16 cellular contexts compared by ENCODE assay signal in the genomic region with DNA sequence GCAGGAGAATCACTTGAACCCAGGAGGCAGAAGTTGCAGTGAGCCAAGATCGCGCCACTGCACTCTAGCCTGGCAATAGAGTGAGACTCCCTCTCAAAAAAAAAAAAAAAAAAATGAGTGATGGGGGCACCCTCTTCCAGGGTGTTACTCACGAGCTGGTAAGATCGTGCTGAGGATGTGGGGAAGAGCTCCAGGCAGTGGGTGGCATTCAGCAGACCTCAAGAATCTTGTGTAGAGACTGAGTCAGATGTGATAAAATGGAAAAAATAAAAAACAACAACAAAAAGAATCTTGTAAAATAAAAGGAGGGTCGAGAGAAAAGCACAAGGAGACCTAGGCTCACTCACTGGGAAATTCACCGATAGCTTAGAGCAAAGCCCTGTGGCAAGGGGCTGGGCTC. TPM values are rescaled to one million over a fixed set of nuclear protein-coding genes. Genes with fewer than 3 reads are reported as not detected.
DNase-seq lines count a peak whose midpoint lies in the region; ATAC-seq, FAIRE-seq and TF ChIP-seq lines count a peak whose summit lies in the region.
"Had no signal": no experiment of that assay in that cellular context is flagged by ENCODE, and none has a peak within 500 bp of the region (broad histone marks: within the 10 kb centered on the region; RNA-seq: fewer than 3 reads in every experiment).

No MANE protein-coding gene starts in this region.

- peaks cover 3% of the 10 kb centered on the region; the same call in 1 of the 2 replicates for H4K20me1 ChIP-seq in HepG2 (ENCODE audit: insufficient read depth, low read length)

- WGBS in HepG2 (ENCODE audit: low lambda C conversion rate): 76% methylated on average over 6 of the region's 6 CpGs

- TF ChIP-seq EP300 in HepG2 (IDR thresholded peaks at IDR 0.05; ENCODE audit: low read depth in 2 of 2, low read length in 2 of 2): no peak
- no peak for TF ChIP-seq EP300 in HepG2 (CRISPR knock-in tag; IDR thresholded peaks at IDR 0.05; ENCODE audit: borderline replicate concordance)

- H3K9me3 Mint-ChIP-seq in osteocyte (ENCODE audit: unreplicated experiment): no peaks in the 10 kb centered on the region
- H3K9me3 Mint-ChIP-seq in activated CD8-positive, alpha-beta memory T cell treated with anti-CD3 and anti-CD28 coated beads, Interleukin-2, amount 10 ng/mL, durations not matched to agents 7 days and 5 days (ENCODE audit: low read depth): no peaks in the 10 kb centered on the region
- H3K9me3 Mint-ChIP-seq: stimulated activated naive CD8-positive, alpha-beta T cell treated with anti-CD3 and anti-CD28 coated beads, Interleukin-15, amount 100 ng/mL, for 72 hours had no signal

- no peak for ATAC-seq in activated CD8-positive, alpha-beta memory T cell treated with anti-CD3 and anti-CD28 coated beads, Interleukin-2, amount 10 ng/mL, durations not matched to agents 7 days and 5 days
- ATAC-seq in upper lobe of right lung (no peak), HepG2 (no peak), GM18511 (IDR thresholded peaks at IDR 0.05; ENCODE audit: unreplicated experiment) (no peak)
- ATAC-seq: activated CD4-positive, alpha-beta T cell treated with anti-CD3 and anti-CD28 coated beads for 36 hours; Panc1; right cardiac atrium; stimulated activated naive CD8-positive, alpha-beta T cell treated with anti-CD3 and anti-CD28 coated beads, Interleukin-15, amount 100 ng/mL, for 72 hours had no signal

- no peaks in the 10 kb centered on the region for H3K36me3 ChIP-seq in upper lobe of right lung
- no peaks in the 10 kb centered on the region for H3K36me3 ChIP-seq in HepG2 (replicated peaks in 1 of 2; ENCODE audit: control insufficient read depth in 1 of 2, insufficient read depth in 2 of 2, low read length in 2 of 2)

- no peak overlapping the region for H3K9ac ChIP-seq in HepG2 (ENCODE audit: insufficient read depth, low read depth, low read length)

- no peak overlapping the region for H3K4me2 ChIP-seq in HepG2 (ENCODE audit: low read depth, low read length)

- CTCF ChIA-PET in activated CD8-positive, alpha-beta memory T cell treated with anti-CD3 and anti-CD28 coated beads, Interleukin-2, amount 10 ng/mL, durations not matched to agents 7 days and 5 days (lab: Charles Lee): interaction anchor here (1.6 kb wide), 1 partner anchor 35 kb away, joined by 6 read pairs; no protein-coding TSS in a partner anchor
- CTCF ChIA-PET in HepG2 (lab: Yijun Ruan, JAX; ENCODE audit: low intra/inter-chr PET ratio, low total read pairs): no interaction called here

- no peaks in the 10 kb centered on the region for H3K36me3 Mint-ChIP-seq in osteocyte (ENCODE audit: unreplicated experiment)
- H3K36me3 Mint-ChIP-seq in activated CD8-positive, alpha-beta memory T cell treated with anti-CD3 and anti-CD28 coated beads, Interleukin-2, amount 10 ng/mL, durations not matched to agents 7 days and 5 days: no peaks in the 10 kb centered on the region

- H3K27me3 ChIP-seq in upper lobe of right lung (no peaks in the 10 kb centered on the region), HepG2 (ENCODE audit: control insufficient read depth in 1 of 2, insufficient read depth in 2 of 2, low read length in 2 of 2) (peaks cover 0 to 3% of the 10 kb centered on the region in 2 experiments; a peak in 1 of 5 replicates)

- no peak overlapping the region for H3K4me3 Mint-ChIP-seq in osteocyte (ENCODE audit: unreplicated experiment)
- no peak overlapping the region for H3K4me3 Mint-ChIP-seq in activated CD8-positive, alpha-beta memory T cell treated with anti-CD3 and anti-CD28 coated beads, Interleukin-2, amount 10 ng/mL, durations not matched to agents 7 days and 5 days
- H3K4me3 Mint-ChIP-seq: activated CD4-positive, alpha-beta T cell treated with anti-CD3 and anti-CD28 coated beads for 36 hours; stimulated activated naive CD8-positive, alpha-beta T cell treated with anti-CD3 and anti-CD28 coated beads, Interleukin-15, amount 100 ng/mL, for 72 hours had no signal

- in situ Hi-C loops in HepG2 (cut with HindIII; ENCODE audit: extremely low pct_ligation_motif_present, low pct_unique_long_range_greater_than_20kb): loop anchor here (5.0 kb wide), 1 partner anchor 35 kb away; no protein-coding TSS in a partner anchor

- H3K79me2 ChIP-seq in HepG2 (ENCODE audit: insufficient read depth, low read length): no peaks in the 10 kb centered on the region

- intact Hi-C loops in upper lobe of right lung (cut with DNase I) (no loop called here), HepG2 (cut with micrococcal nuclease; ENCODE audit: unreplicated experiment) (no loop called here)

- no peak overlapping the region for H2AFZ ChIP-seq in HepG2 (ENCODE audit: low read length)

- DNase-seq in EH (ENCODE audit: low read depth) (peak; percentile 66), RCC 7860 (ENCODE audit: low spot score) (peak; percentile 53), fibroblast of mammary gland (ENCODE audit: low read depth) (peak; percentile 11), osteocyte (ENCODE audit: extremely low spot score, unreplicated experiment) (no peak), upper lobe of right lung (no peak), HepG2 (ENCODE audit: low spot score) (no peak)
- DNase-seq in activated CD8-positive, alpha-beta memory T cell treated with anti-CD3 and anti-CD28 coated beads, Interleukin-2, amount 10 ng/mL, durations not matched to agents 7 days and 5 days: no peak
- DNase-seq: activated CD4-positive, alpha-beta T cell treated with anti-CD3 and anti-CD28 coated beads for 36 hours; activated effector memory CD4-positive, alpha-beta T cell treated with anti-CD3 and anti-CD28 coated beads, Interleukin-2, amount 50 U/mL, for 16 hours; amniotic stem cell; NCI-H1436 treated with DMSO at 0.1 percent for 48 hours; right cardiac atrium; stimulated activated naive CD8-positive, alpha-beta T cell treated with anti-CD3 and anti-CD28 coated beads, Interleukin-15, amount 100 ng/mL, for 72 hours; trophoblast cell had no signal

- H3K27ac ChIP-seq in upper lobe of right lung: no peak overlapping the region
- H3K27ac ChIP-seq in HepG2 (ENCODE audit: extremely low read length, insufficient read depth, low read length): no peak overlapping the region

- H3K4me3 ChIP-seq in fibroblast of mammary gland (ENCODE audit: control insufficient read depth, low read depth, low read length) (no peak overlapping the region), upper lobe of right lung (no peak overlapping the region), HepG2 (replicated peaks in 1 of 3; ENCODE audit: insufficient read depth in 1 of 3, low read depth in 2 of 3, low read length in 3 of 3) (no peak overlapping the region)

- peak overlapping the region; percentile 2 for H3K27ac Mint-ChIP-seq in osteocyte (ENCODE audit: unreplicated experiment)
- H3K27ac Mint-ChIP-seq in activated CD8-positive, alpha-beta memory T cell treated with anti-CD3 and anti-CD28 coated beads, Interleukin-2, amount 10 ng/mL, durations not matched to agents 7 days and 5 days: no peak overlapping the region
- H3K27ac Mint-ChIP-seq: activated CD4-positive, alpha-beta T cell treated with anti-CD3 and anti-CD28 coated beads for 36 hours had no signal

- H3K4me1 ChIP-seq in upper lobe of right lung: peaks cover 1% of the 10 kb centered on the region
- H3K4me1 ChIP-seq in HepG2 (ENCODE audit: insufficient read depth, low read length): peaks cover 96% of the 10 kb centered on the region

- no peak for TF ChIP-seq CTCF in fibroblast of mammary gland (conservative IDR thresholded peaks at IDR 0.05; ENCODE audit: control insufficient read depth, insufficient read depth, low read depth, low read length)
- TF ChIP-seq CTCF in osteocyte (IDR thresholded peaks at IDR 0.05): no peak
- no peak for TF ChIP-seq CTCF in upper lobe of right lung (IDR thresholded peaks at IDR 0.05)
- no peak for TF ChIP-seq CTCF in HepG2 (CRISPR knock-in tag; IDR thresholded peaks at IDR 0.05)

- H3K4me1 Mint-ChIP-seq in osteocyte (ENCODE audit: unreplicated experiment): peaks cover 38% of the 10 kb centered on the region
- no peaks in the 10 kb centered on the region for H3K4me1 Mint-ChIP-seq in activated CD8-positive, alpha-beta memory T cell treated with anti-CD3 and anti-CD28 coated beads, Interleukin-2, amount 10 ng/mL, durations not matched to agents 7 days and 5 days
- H3K4me1 Mint-ChIP-seq: activated CD4-positive, alpha-beta T cell treated with anti-CD3 and anti-CD28 coated beads for 36 hours had no signal

- POLR2A ChIA-PET in HepG2 (lab: Yijun Ruan, JAX): interaction anchor here (0.7 kb wide), 1 partner anchor 74 kb away, joined by 3 read pairs; no protein-coding TSS in a partner anchor

- BruUV-seq in HepG2 (replicated peaks; lab: Mats Ljungman, UMichigan): no TSS peak

- no peaks in the 10 kb centered on the region for H3K27me3 Mint-ChIP-seq in osteocyte (ENCODE audit: unreplicated experiment)
- no peaks in the 10 kb centered on the region for H3K27me3 Mint-ChIP-seq in activated CD8-positive, alpha-beta memory T cell treated with anti-CD3 and anti-CD28 coated beads, Interleukin-2, amount 10 ng/mL, durations not matched to agents 7 days and 5 days
- H3K27me3 Mint-ChIP-seq: activated CD4-positive, alpha-beta T cell treated with anti-CD3 and anti-CD28 coated beads for 36 hours; stimulated activated naive CD8-positive, alpha-beta T cell treated with anti-CD3 and anti-CD28 coated beads, Interleukin-15, amount 100 ng/mL, for 72 hours had no signal

- FAIRE-seq in RCC 7860 (lab: Jason Lieb, UNC) (peak; percentile 18), HepG2 (lab: Jason Lieb, UNC) (no peak)

- no peak for TF ChIP-seq POLR2A in HepG2 (IDR thresholded peaks at IDR 0.05; ENCODE audit: insufficient read depth in 1 of 2, low read depth in 2 of 2, low read length in 2 of 2)

- H3K9me3 ChIP-seq in upper lobe of right lung: no peaks in the 10 kb centered on the region
- H3K9me3 ChIP-seq in HepG2 (ENCODE audit: low read length): no peaks in the 10 kb centered on the region

- no peak for TF ChIP-seq RAD21 in HepG2 (CRISPR knock-in tag; IDR thresholded peaks at IDR 0.05)

RNA-seq across cellular contexts. Expression of a gene that starts 38.5 kb away (rescaled TPM):
- 152 and 155 TPM in 2 replicates for total RNA-seq in osteocyte
- total RNA-seq in activated CD8-positive, alpha-beta memory T cell treated with anti-CD3 and anti-CD28 coated beads, Interleukin-2, amount 10 ng/mL, durations not matched to agents 7 days and 5 days: not detected
- total RNA-seq in upper lobe of right lung: 44.8 TPM
- 15.5 and 33.6 TPM in 2 replicates for total RNA-seq in HepG2 (2016; rRNA removed; fragmentation: Illumina TruSeq; extraction: Trizol)
- total RNA-seq in HepG2 (2016; cell fraction: cytosol; rRNA removed; fragmentation: Illumina TruSeq; extraction: Trizol; ENCODE audit: low read depth): 6.7 and 7.8 TPM in 2 replicates
- 10.8 and 35.8 TPM in 2 replicates for total RNA-seq in HepG2 (2016; cell fraction: insoluble cytoplasmic fraction; rRNA removed; fragmentation: Illumina TruSeq; extraction: Trizol)
- 14.9 and 16.9 TPM in 2 replicates for total RNA-seq in HepG2 (2016; cell fraction: membrane; rRNA removed; fragmentation: Illumina TruSeq; extraction: Trizol)
- total RNA-seq in HepG2 (2016; cell fraction: nucleus; rRNA removed; fragmentation: Illumina TruSeq; extraction: Trizol): 41.9 and 47.9 TPM in 2 replicates
- 53.6 and 62.5 TPM in 2 replicates for polyA plus RNA-seq in HepG2 (2011; rRNA removed)
- polyA plus RNA-seq in HepG2 (2011; cell fraction: cytosol; rRNA removed): 39.1 and 62.9 TPM in 2 replicates
- 163 and 212 TPM in 2 replicates for polyA plus RNA-seq in HepG2 (2011; cell fraction: nucleus; rRNA removed)
- 25.4 and 56.3 TPM in 2 replicates for polyA plus RNA-seq in HepG2 (2012)
- polyA plus RNA-seq in HepG2 (2016; cell fraction: cytosol; fragmentation: Illumina TruSeq; extraction: Trizol; ENCODE audit: low read depth): 2.1 and 2.2 TPM in 2 replicates
- 11.5 and 14.9 TPM in 2 replicates for polyA plus RNA-seq in HepG2 (2016; cell fraction: insoluble cytoplasmic fraction; fragmentation: Illumina TruSeq; extraction: Trizol; ENCODE audit: low read depth)
- 5.7 and 6.8 TPM in 2 replicates for polyA plus RNA-seq in HepG2 (2016; cell fraction: membrane; fragmentation: Illumina TruSeq; extraction: Trizol; ENCODE audit: low read depth)
- polyA plus RNA-seq in HepG2 (2016; cell fraction: nucleus; fragmentation: Illumina TruSeq; extraction: Trizol; ENCODE audit: insufficient read depth, low read depth): 84.4 and 87.2 TPM in 2 replicates
- polyA minus RNA-seq in HepG2 (2011; rRNA and poly(A)+ RNA removed; ENCODE audit: low replicate concordance): 69.9 and 218 TPM in 2 replicates
- polyA minus RNA-seq in HepG2 (2011; cell fraction: cytosol; rRNA and poly(A)+ RNA removed): 72.7 and 86.9 TPM in 2 replicates
- 65.6 and 79.3 TPM in 2 replicates for polyA minus RNA-seq in HepG2 (2011; cell fraction: nucleus; rRNA and poly(A)+ RNA removed)

RNA-seq across cellular contexts. Expression of a gene that starts 43.9 kb away (rescaled TPM):
- total RNA-seq in osteocyte (0.73 and 1.2 TPM in 2 replicates), upper lobe of right lung (not detected), HepG2 (2016; rRNA removed; fragmentation: Illumina TruSeq; extraction: Trizol) (not detected in 2 replicates)
- total RNA-seq in activated CD8-positive, alpha-beta memory T cell treated with anti-CD3 and anti-CD28 coated beads, Interleukin-2, amount 10 ng/mL, durations not matched to agents 7 days and 5 days: 1 to 10 TPM in 1 of 2 experiments, under 1 TPM in 1; 0.91 to 1.8 TPM
- total RNA-seq in HepG2 (2016; cell fraction: cytosol; rRNA removed; fragmentation: Illumina TruSeq; extraction: Trizol; ENCODE audit: low read depth): not detected in 2 replicates
- not detected in 2 replicates for total RNA-seq in HepG2 (2016; cell fraction: insoluble cytoplasmic fraction; rRNA removed; fragmentation: Illumina TruSeq; extraction: Trizol)
- not detected in 2 replicates for total RNA-seq in HepG2 (2016; cell fraction: membrane; rRNA removed; fragmentation: Illumina TruSeq; extraction: Trizol)
- not detected in 2 replicates for total RNA-seq in HepG2 (2016; cell fraction: nucleus; rRNA removed; fragmentation: Illumina TruSeq; extraction: Trizol)
- 0.07 and 0.10 TPM in 2 replicates for polyA plus RNA-seq in HepG2 (2011; rRNA removed)
- 0.06 and 0.11 TPM in 2 replicates for polyA plus RNA-seq in HepG2 (2011; cell fraction: cytosol; rRNA removed)
- 0.10 and 0.17 TPM in 2 replicates for polyA plus RNA-seq in HepG2 (2011; cell fraction: nucleus; rRNA removed)
- polyA plus RNA-seq in HepG2 (2012): 0.13 and 0.69 TPM in 2 replicates
- polyA plus RNA-seq in HepG2 (2016; cell fraction: cytosol; fragmentation: Illumina TruSeq; extraction: Trizol; ENCODE audit: low read depth): not detected in 2 replicates
- not detected in 2 replicates for polyA plus RNA-seq in HepG2 (2016; cell fraction: insoluble cytoplasmic fraction; fragmentation: Illumina TruSeq; extraction: Trizol; ENCODE audit: low read depth)
- polyA plus RNA-seq in HepG2 (2016; cell fraction: membrane; fragmentation: Illumina TruSeq; extraction: Trizol; ENCODE audit: low read depth): 0.09 TPM in 1 of 2 replicates, not detected in the other
- polyA plus RNA-seq in HepG2 (2016; cell fraction: nucleus; fragmentation: Illumina TruSeq; extraction: Trizol; ENCODE audit: insufficient read depth, low read depth): not detected in 2 replicates
- polyA minus RNA-seq in HepG2 (2011; rRNA and poly(A)+ RNA removed; ENCODE audit: low replicate concordance): 0.22 and 1.1 TPM in 2 replicates
- polyA minus RNA-seq in HepG2 (2011; cell fraction: cytosol; rRNA and poly(A)+ RNA removed): not detected in 2 replicates
- not detected in 2 replicates for polyA minus RNA-seq in HepG2 (2011; cell fraction: nucleus; rRNA and poly(A)+ RNA removed)

Comparison
In these comparisons a context has a peak if more than half of its experiments do, and no peak if none do; other contexts are left out.
1. DNase-seq: peak in EH (single experiment), RCC 7860 (single experiment) and fibroblast of mammary gland (single experiment); none in osteocyte (single experiment), activated CD8-positive, alpha-beta memory T cell treated with anti-CD3 and anti-CD28 coated beads, Interleukin-2, amount 10 ng/mL, durations not matched to agents 7 days and 5 days (single experiment), upper lobe of right lung (single experiment) and HepG2 (single experiment).
2. RNA of a gene that starts 38.5 kb away (total RNA-seq): 152 to 155 TPM in osteocyte, 44.8 TPM in upper lobe of right lung (single experiment) and 6.7 to 47.9 TPM in HepG2; not detected in activated CD8-positive, alpha-beta memory T cell treated with anti-CD3 and anti-CD28 coated beads, Interleukin-2, amount 10 ng/mL, durations not matched to agents 7 days and 5 days; every median in the first group is over 4 times any median in the second.